Comparison of ENCODE assay signal across 2 cellular contexts in the genomic region with DNA sequence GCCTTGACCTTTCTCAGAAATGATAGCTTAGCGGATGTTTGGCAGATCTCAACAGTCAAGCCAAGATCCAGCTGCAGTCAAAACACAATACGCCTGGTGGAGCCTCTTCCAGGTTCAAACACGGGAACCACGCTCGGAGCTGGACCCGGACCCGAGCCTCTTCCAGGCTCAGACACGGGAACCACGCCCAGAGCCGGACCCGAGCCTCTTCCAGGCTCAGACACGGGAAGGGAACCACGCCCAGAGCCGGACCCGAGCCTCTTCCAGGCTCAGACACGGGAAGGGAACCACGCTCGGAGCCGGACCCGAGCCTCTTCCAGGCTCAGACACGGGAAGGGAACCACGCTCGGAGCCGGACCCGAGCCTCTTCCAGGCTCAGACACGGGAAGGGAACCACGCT. TPM values are rescaled to one million over a fixed set of nuclear protein-coding genes. Genes with fewer than 3 reads are reported as not detected.
"Had no signal": no experiment of that assay in that cellular context is flagged by ENCODE, and none has a peak within 500 bp of the region (broad histone marks: within the 10 kb centered on the region; RNA-seq: fewer than 3 reads in every experiment).

No MANE protein-coding gene starts in this region.

RNA-seq across cellular contexts. Expression of a gene that starts 48.5 kb away (rescaled TPM):
- total RNA-seq: HT1080, IMR-90 had no signal
- polyA plus RNA-seq: IMR-90 had no signal
